ENCODE assay signal across 1 cellular context in genomic region chr12:15863258-15863835, GRCh38.
TF ChIP-seq lines count a peak whose summit lies in the region.

No MANE protein-coding gene starts in this region.

TF ChIP-seq in HepG2, 621 proteins besides CTCF, POLR2A, EP300 and RAD21 (continued from another document):
- TF ChIP-seq, protein P1, sequence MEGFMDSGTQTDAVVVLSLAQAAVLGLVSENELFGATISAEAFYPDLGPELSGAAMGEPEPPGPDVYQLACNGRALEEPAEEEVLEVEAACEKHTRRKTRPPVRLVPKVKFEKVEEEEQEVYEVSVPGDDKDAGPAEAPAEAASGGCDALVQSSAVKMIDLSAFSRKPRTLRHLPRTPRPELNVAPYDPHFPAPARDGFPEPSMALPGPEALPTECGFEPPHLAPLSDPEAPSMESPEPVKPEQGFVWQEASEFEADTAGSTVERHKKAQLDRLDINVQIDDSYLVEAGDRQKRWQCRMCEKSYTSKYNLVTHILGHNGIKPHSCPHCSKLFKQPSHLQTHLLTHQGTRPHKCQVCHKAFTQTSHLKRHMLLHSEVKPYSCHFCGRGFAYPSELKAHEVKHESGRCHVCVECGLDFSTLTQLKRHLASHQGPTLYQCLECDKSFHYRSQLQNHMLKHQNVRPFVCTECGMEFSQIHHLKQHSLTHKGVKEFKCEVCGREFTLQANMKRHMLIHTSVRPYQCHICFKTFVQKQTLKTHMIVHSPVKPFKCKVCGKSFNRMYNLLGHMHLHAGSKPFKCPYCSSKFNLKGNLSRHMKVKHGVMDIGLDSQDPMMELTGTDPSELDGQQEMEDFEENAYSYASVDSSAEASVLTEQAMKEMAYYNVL (CRISPR knock-in tag; IDR thresholded peaks at IDR 0.05; ENCODE audit: borderline replicate concordance) = peak; percentile 8; the same call in 1 of the 2 replicates
- peak; percentile 11 for TF ChIP-seq ZEB1 (IDR thresholded peaks at IDR 0.05; ENCODE audit: insufficient replicate concordance, low read depth)
- TF ChIP-seq, protein P2, sequence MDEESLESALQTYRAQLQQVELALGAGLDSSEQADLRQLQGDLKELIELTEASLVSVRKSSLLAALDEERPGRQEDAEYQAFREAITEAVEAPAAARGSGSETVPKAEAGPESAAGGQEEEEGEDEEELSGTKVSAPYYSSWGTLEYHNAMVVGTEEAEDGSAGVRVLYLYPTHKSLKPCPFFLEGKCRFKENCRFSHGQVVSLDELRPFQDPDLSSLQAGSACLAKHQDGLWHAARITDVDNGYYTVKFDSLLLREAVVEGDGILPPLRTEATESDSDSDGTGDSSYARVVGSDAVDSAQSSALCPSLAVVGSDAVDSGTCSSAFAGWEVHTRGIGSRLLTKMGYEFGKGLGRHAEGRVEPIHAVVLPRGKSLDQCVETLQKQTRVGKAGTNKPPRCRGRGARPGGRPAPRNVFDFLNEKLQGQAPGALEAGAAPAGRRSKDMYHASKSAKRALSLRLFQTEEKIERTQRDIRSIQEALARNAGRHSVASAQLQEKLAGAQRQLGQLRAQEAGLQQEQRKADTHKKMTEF (CRISPR knock-in tag; IDR thresholded peaks at IDR 0.05) = 0 out of 2 replicates have a peak, but pooled peaks have one; percentile 4
